ENCODE assay signal across 25 cellular contexts in genomic region chr2:207341114-207341750, GRCh38.
"Had no signal": no experiment of that assay in that cellular context is flagged by ENCODE, and none has a peak within 500 bp of the region (broad histone marks: within the 10 kb centered on the region; RNA-seq: fewer than 3 reads in every experiment).

No MANE protein-coding gene starts in this region.

- H3K27ac Mint-ChIP-seq: activated CD8-positive, alpha-beta T cell treated with anti-CD3 and anti-CD28 coated beads, Interleukin-2, amount 10 ng/mL, durations not matched to agents 7 days and 5 days; activated naive CD8-positive, alpha-beta T cell; activated T-helper 17 cell treated with anti-CD3 and anti-CD28 coated beads, Interleukin-2, amount 50 U/mL, for 72 hours; mesothelial cell of epicardium; naive thymus-derived CD8-positive, alpha-beta T cell; type B pancreatic cell had no signal

- H3K9me3 Mint-ChIP-seq: activated T-helper 17 cell treated with anti-CD3 and anti-CD28 coated beads, Interleukin-2, amount 50 U/mL, for 72 hours had no signal

- H3K4me3 Mint-ChIP-seq: activated CD8-positive, alpha-beta T cell treated with anti-CD3 and anti-CD28 coated beads, Interleukin-2, amount 10 ng/mL, durations not matched to agents 7 days and 5 days; activated naive CD8-positive, alpha-beta T cell; activated T-helper 17 cell treated with anti-CD3 and anti-CD28 coated beads, Interleukin-2, amount 50 U/mL, for 72 hours; mesothelial cell of epicardium; naive thymus-derived CD8-positive, alpha-beta T cell; type B pancreatic cell had no signal

- H3K27me3 Mint-ChIP-seq: activated naive CD8-positive, alpha-beta T cell; activated T-helper 17 cell treated with anti-CD3 and anti-CD28 coated beads, Interleukin-2, amount 50 U/mL, for 72 hours; naive thymus-derived CD8-positive, alpha-beta T cell had no signal

- H3K9me3 ChIP-seq: adrenal gland, neutrophil, ovary, psoas muscle, thoracic aorta, vagina had no signal

- H3K27me3 ChIP-seq: adrenal gland, ascending aorta, neutrophil, ovary, vagina had no signal

- DNase-seq: activated CD4-positive, alpha-beta T cell treated with anti-CD3 and anti-CD28 coated beads for 1 hour; activated CD4-positive, alpha-beta T cell treated with anti-CD3 and anti-CD28 coated beads, Interleukin-2, amount 50 U/mL, for 1 hour; activated CD8-positive, alpha-beta T cell treated with anti-CD3 and anti-CD28 coated beads, Interleukin-2, amount 10 ng/mL, durations not matched to agents 7 days and 5 days; activated naive CD4-positive, alpha-beta T cell; activated T-cell treated with anti-CD3 and anti-CD28 coated beads, Interleukin-2, amount 50 U/mL, for 1 hour; central memory CD4-positive, alpha-beta T cell; effector memory CD4-positive, alpha-beta T cell; foreskin melanocyte; left ventricle myocardium inferior; naive thymus-derived CD8-positive, alpha-beta T cell; ovary; psoas muscle; right cardiac atrium; stimulated activated CD4-positive, alpha-beta T cell treated with anti-CD3 and anti-CD28 coated beads, Interleukin-4, amount 100 ng/mL, for 24 hours; stimulated activated naive CD4-positive, alpha-beta T cell treated with Interleukin-2 at 50 U/mL for 16 hours; WERI-Rb-1 had no signal

- H3K27ac ChIP-seq: adrenal gland, ascending aorta, left ventricle myocardium inferior, neutrophil, ovary, psoas muscle, thoracic aorta, vagina, WERI-Rb-1 had no signal

- H3K4me1 Mint-ChIP-seq: mesothelial cell of epicardium had no signal

- H3K4me1 ChIP-seq: ascending aorta, psoas muscle, vagina had no signal

- H3K36me3 Mint-ChIP-seq: activated naive CD8-positive, alpha-beta T cell; mesothelial cell of epicardium; type B pancreatic cell had no signal
